In the genomic region with DNA sequence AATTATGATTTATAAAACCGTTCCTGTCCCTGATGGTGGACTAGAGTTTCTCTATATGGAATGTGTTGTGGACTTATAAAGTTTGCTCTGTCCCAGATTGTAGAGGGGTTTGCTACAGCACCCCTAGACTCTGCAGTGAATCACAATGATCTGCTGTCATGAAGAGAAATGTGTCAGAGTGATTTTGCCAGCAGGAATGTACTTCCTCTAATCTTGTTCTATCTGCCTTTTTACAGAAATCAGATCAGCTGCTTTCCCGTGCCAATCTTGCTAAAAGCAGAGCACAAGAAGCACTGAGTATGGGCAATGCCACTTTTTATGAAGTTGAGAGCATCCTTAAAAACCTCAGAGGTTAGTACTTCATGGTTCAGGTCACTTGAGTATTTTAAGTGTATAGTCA, we compare ENCODE assay signal across 1 cellular context.
TF ChIP-seq lines count a peak whose summit lies in the region.

No MANE protein-coding gene starts in this region.

TF ChIP-seq in endothelial cell of umbilical vein, 7 proteins besides CTCF, POLR2A, EP300 and RAD21:
- TF ChIP-seq EZH2 (IDR thresholded peaks at IDR 0.05; ENCODE audit: borderline replicate concordance, low read depth, low read length, severe bottlenecking) = no peak
- TF ChIP-seq MYC (IDR thresholded peaks at IDR 0.05; ENCODE audit: low read depth, low read length) = no peak
- peak; percentile 52 for TF ChIP-seq GATA2 (IDR thresholded peaks at IDR 0.05; ENCODE audit: insufficient read depth, insufficient read length, low read depth, low read length)
- no peak for TF ChIP-seq POLR2AphosphoS5 (IDR thresholded peaks at IDR 0.05; ENCODE audit: insufficient read depth, low read depth, low read length)
- TF ChIP-seq MAX (IDR thresholded peaks at IDR 0.05; ENCODE audit: insufficient read depth, insufficient read length) = no peak
- TF ChIP-seq FOS (IDR thresholded peaks at IDR 0.05; ENCODE audit: borderline replicate concordance, insufficient read depth, low read length) = peak; percentile 59
- no peak for TF ChIP-seq JUN (IDR thresholded peaks at IDR 0.05; ENCODE audit: borderline replicate concordance, insufficient read depth, insufficient read length, low read depth)
TF ChIP-seq in endothelial cell of umbilical vein: peak in this region for 2.
